Comparison of ENCODE assay signal across 28 cellular contexts in the genomic region with DNA sequence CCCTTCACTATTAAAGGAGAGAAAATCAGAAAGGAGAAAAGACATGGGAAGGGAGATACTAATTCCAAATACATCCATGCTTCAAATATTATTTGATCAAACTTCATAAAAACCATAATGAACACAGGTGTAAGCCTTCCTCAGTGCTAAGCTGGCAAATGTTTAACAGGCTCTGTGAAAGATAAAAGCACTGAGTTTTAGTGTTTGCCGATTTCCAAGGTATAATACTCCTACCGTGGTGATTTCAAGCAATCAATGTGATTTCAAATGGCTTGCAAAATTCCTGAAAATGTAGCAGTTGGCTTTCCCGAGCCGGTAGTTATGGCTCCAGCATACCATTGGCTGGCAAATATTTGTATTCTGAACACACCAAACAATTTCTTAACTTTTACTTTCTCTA.
"Had no signal": no experiment of that assay in that cellular context is flagged by ENCODE, and none has a peak within 500 bp of the region (broad histone marks: within the 10 kb centered on the region; RNA-seq: fewer than 3 reads in every experiment).

No MANE protein-coding gene starts in this region.

- H3K27me3 ChIP-seq: Peyer's patch, SJCRH30 had no signal

- H3K27me3 Mint-ChIP-seq: activated CD4-positive, alpha-beta memory T cell treated with anti-CD3 and anti-CD28 coated beads, Interleukin-2, amount 10 ng/mL, durations not matched to agents 7 days and 5 days; activated CD4-positive, alpha-beta T cell treated with anti-CD3 and anti-CD28 coated beads for 36 hours; activated naive CD8-positive, alpha-beta T cell; activated T-helper 17 cell treated with anti-CD3 and anti-CD28 coated beads, Interleukin-2, amount 50 U/mL, for 72 hours; brain; central memory CD8-positive, alpha-beta T cell had no signal

- H3K4me1 ChIP-seq: Peyer's patch, SJCRH30 had no signal

- H3K4me3 ChIP-seq: Peyer's patch, SJCRH30 had no signal

- H3K36me3 ChIP-seq: Peyer's patch, SJCRH30 had no signal

- ATAC-seq: activated CD4-positive, alpha-beta T cell treated with anti-CD3 and anti-CD28 coated beads for 36 hours; activated T-helper 17 cell treated with anti-CD3 and anti-CD28 coated beads, Interleukin-2, amount 50 U/mL, for 72 hours had no signal

- H3K9me3 ChIP-seq: Peyer's patch, SJCRH30, SK-N-SH had no signal

- H3K9ac ChIP-seq: SK-N-SH had no signal

- H3K27ac ChIP-seq: Peyer's patch, RWPE1, SJCRH30, VCaP had no signal

- H3K4me3 Mint-ChIP-seq: activated CD4-positive, alpha-beta memory T cell treated with anti-CD3 and anti-CD28 coated beads, Interleukin-2, amount 10 ng/mL, durations not matched to agents 7 days and 5 days; activated CD4-positive, alpha-beta T cell treated with anti-CD3 and anti-CD28 coated beads for 36 hours; activated naive CD4-positive, alpha-beta T cell treated with anti-CD3 and anti-CD28 coated beads for 36 hours; activated naive CD8-positive, alpha-beta T cell; activated T-helper 17 cell treated with anti-CD3 and anti-CD28 coated beads, Interleukin-2, amount 50 U/mL, for 72 hours; central memory CD8-positive, alpha-beta T cell had no signal

- H3K4me2 ChIP-seq: SK-N-SH had no signal

- DNase-seq: activated CD4-positive, alpha-beta memory T cell treated with anti-CD3 and anti-CD28 coated beads, Interleukin-2, amount 10 ng/mL, durations not matched to agents 7 days and 5 days; activated CD4-positive, alpha-beta T cell treated with anti-CD3 and anti-CD28 coated beads for 36 hours; activated CD4-positive, alpha-beta T cell treated with anti-CD3 and anti-CD28 coated beads, Interleukin-2, amount 50 U/mL, for 1 hour; activated gamma-delta T cell; activated naive CD4-positive, alpha-beta T cell treated with anti-CD3 and anti-CD28 coated beads for 36 hours; activated T-cell treated with anti-CD3 and anti-CD28 coated beads for 4 hours; activated T-cell treated with anti-CD3 and anti-CD28 coated beads, Interleukin-2, amount 50 U/mL, for 48 hours; amygdala; NCI-H1092; NCI-H1417; NCI-H1694 treated with DMSO at 0.1 percent for 48 hours; NCI-H2029 treated with DMSO at 0.1 percent for 48 hours; NCI-H345; NCI-H510A; NCI-H69; NK-92 treated with Interleukin-12 subunit alpha and Interleukin-12 subunit beta, amount 100 ng/mL, for 24 hours; Peyer's patch; Right ventricle myocardium superior; SJCRH30; SK-N-SH; T-helper 1 cell had no signal

- H3K36me3 Mint-ChIP-seq: activated naive CD8-positive, alpha-beta T cell; brain had no signal

- H3K27ac Mint-ChIP-seq: activated CD4-positive, alpha-beta memory T cell treated with anti-CD3 and anti-CD28 coated beads, Interleukin-2, amount 10 ng/mL, durations not matched to agents 7 days and 5 days; activated CD4-positive, alpha-beta T cell treated with anti-CD3 and anti-CD28 coated beads for 36 hours; activated naive CD8-positive, alpha-beta T cell; activated T-helper 17 cell treated with anti-CD3 and anti-CD28 coated beads, Interleukin-2, amount 50 U/mL, for 72 hours had no signal

- FAIRE-seq: astrocyte had no signal

- H3K4me1 Mint-ChIP-seq: activated CD4-positive, alpha-beta memory T cell treated with anti-CD3 and anti-CD28 coated beads, Interleukin-2, amount 10 ng/mL, durations not matched to agents 7 days and 5 days; activated CD4-positive, alpha-beta T cell treated with anti-CD3 and anti-CD28 coated beads for 36 hours; activated T-helper 17 cell treated with anti-CD3 and anti-CD28 coated beads, Interleukin-2, amount 50 U/mL, for 72 hours; central memory CD8-positive, alpha-beta T cell had no signal

- H3K9me3 Mint-ChIP-seq: activated naive CD4-positive, alpha-beta T cell treated with anti-CD3 and anti-CD28 coated beads for 36 hours; activated T-helper 17 cell treated with anti-CD3 and anti-CD28 coated beads, Interleukin-2, amount 50 U/mL, for 72 hours; brain; central memory CD8-positive, alpha-beta T cell had no signal
